ENCODE assay signal across 7 cellular contexts in genomic region chr1:45303582-45304310, GRCh38. TPM values are rescaled to one million over a fixed set of nuclear protein-coding genes. Genes with fewer than 3 reads are reported as not detected.
A peak's percentile ranks its signal among the peaks of the same experiment; 100 is the strongest.
DNase-seq lines count a peak whose midpoint lies in the region; ATAC-seq and TF ChIP-seq lines count a peak whose summit lies in the region.

No MANE protein-coding gene starts in this region.

- WGBS in hepatocyte (ENCODE audit: low lambda C conversion rate, missing lambda C conversion rate), result 2% methylated on average over 37 of the region's 63 CpGs

- H3K4me1 Mint-ChIP-seq in T-helper 2 cell treated with Interferon-gamma antibody and Interleukin-4, amounts not matched to agents 5 μg/mL and 100 μg/mL, for 36 hours (ENCODE audit: low read depth), result peaks cover 31% of the 10 kb centered on the region

- H3K4me3 Mint-ChIP-seq in T-helper 2 cell treated with Interferon-gamma antibody and Interleukin-4, amounts not matched to agents 5 μg/mL and 100 μg/mL, for 36 hours, result peak overlapping the region; percentile 92

- no peaks in the 10 kb centered on the region for H3K79me2 ChIP-seq in hepatocyte

- in situ Hi-C loops in astrocyte of the cerebellum (cut with HindIII; ENCODE audit: low sequenced_read_pairs), result no loop called here

- H2AFZ ChIP-seq in hepatocyte, result peak overlapping the region; percentile 97

- H3K4me2 ChIP-seq in hepatocyte, result peak overlapping the region; percentile 95

- peak overlapping the region; percentile 95 for H3K27ac Mint-ChIP-seq in T-helper 2 cell treated with Interferon-gamma antibody and Interleukin-4, amounts not matched to agents 5 μg/mL and 100 μg/mL, for 36 hours

- H3K27me3 Mint-ChIP-seq in T-helper 2 cell treated with Interferon-gamma antibody and Interleukin-4, amounts not matched to agents 5 μg/mL and 100 μg/mL, for 36 hours (ENCODE audit: low read depth), result no peaks in the 10 kb centered on the region

- TF ChIP-seq CTCF in astrocyte of the cerebellum (IDR thresholded peaks at IDR 0.05; ENCODE audit: low read depth, low read length, missing control alignments) (peak; percentile 61), hepatocyte (IDR thresholded peaks at IDR 0.05; ENCODE audit: poor library complexity) (peak; percentile 69)

- no peaks in the 10 kb centered on the region for H3K9me3 ChIP-seq in hepatocyte (ENCODE audit: low read depth)

- no peaks in the 10 kb centered on the region for H3K9me3 Mint-ChIP-seq in T-helper 2 cell treated with Interferon-gamma antibody and Interleukin-4, amounts not matched to agents 5 μg/mL and 100 μg/mL, for 36 hours

- H3K36me3 Mint-ChIP-seq in T-helper 2 cell treated with Interferon-gamma antibody and Interleukin-4, amounts not matched to agents 5 μg/mL and 100 μg/mL, for 36 hours (ENCODE audit: low read depth), result no peaks in the 10 kb centered on the region

- DNase-seq in NCI-H187 treated with DMSO at 0.1 percent for 48 hours (lab: John Stamatoyannopoulos, UW), result peak; percentile 77
- DNase-seq in T-helper 2 cell treated with Interferon-gamma antibody and Interleukin-4, amounts not matched to agents 5 μg/mL and 100 μg/mL, for 36 hours (ENCODE audit: low spot score), result peak; percentile 93
- DNase-seq in astrocyte of the cerebellum (ENCODE audit: low read depth), result peak; percentile 91
- peak; percentile 99 for DNase-seq in hepatocyte (ENCODE audit: low spot score)
- DNase-seq in renal cortical epithelial cell (ENCODE audit: low read depth), result peak; percentile 89

- peaks cover 13% of the 10 kb centered on the region for H3K4me1 ChIP-seq in hepatocyte (ENCODE audit: insufficient read depth)

- ATAC-seq in GM18502 (IDR thresholded peaks at IDR 0.05; ENCODE audit: poor library complexity, unreplicated experiment) (peak; percentile 67), HG02943 (IDR thresholded peaks at IDR 0.05; ENCODE audit: low read depth, unreplicated experiment) (peak; percentile 66)

- H3K4me3 ChIP-seq in astrocyte of the cerebellum (ENCODE audit: low read depth, low read length) (peak overlapping the region; percentile 58), hepatocyte (peak overlapping the region; percentile 57)

- H3K27me3 ChIP-seq in hepatocyte, result no peaks in the 10 kb centered on the region

- H4K20me1 ChIP-seq in hepatocyte (ENCODE audit: insufficient read depth, poor library complexity, severe bottlenecking), result no peaks in the 10 kb centered on the region

- H3K36me3 ChIP-seq in hepatocyte (replicated peaks; ENCODE audit: insufficient read depth, low read depth), result no peaks in the 10 kb centered on the region

- peak overlapping the region; percentile 93 for H3K27ac ChIP-seq in hepatocyte

- H3K9me2 ChIP-seq in hepatocyte (replicated peaks; ENCODE audit: insufficient read depth), result no peaks in the 10 kb centered on the region

RNA-seq across cellular contexts. Expression of gene HPDL, which starts 22.9 kb away (rescaled TPM):
- 3.9 and 6.2 TPM in 2 replicates for total RNA-seq in hepatocyte
- polyA plus RNA-seq in hepatocyte, result 5.1 and 5.8 TPM in 2 replicates
- total RNA-seq in renal cortical epithelial cell, result 0.30 and 0.52 TPM in 2 replicates

RNA-seq across cellular contexts. Expression of gene TOE1, which starts 36.2 kb away (rescaled TPM):
- total RNA-seq in hepatocyte (10.4 and 10.6 TPM in 2 replicates), renal cortical epithelial cell (10.4 and 13.5 TPM in 2 replicates)
- polyA plus RNA-seq in hepatocyte, result 12.2 and 17.4 TPM in 2 replicates

RNA-seq across cellular contexts. Expression of gene MUTYH, which starts 36.5 kb away (rescaled TPM):
- total RNA-seq in hepatocyte (16.6 and 23.5 TPM in 2 replicates), renal cortical epithelial cell (9.4 and 13.5 TPM in 2 replicates)
- polyA plus RNA-seq in hepatocyte, result 24.9 and 29.6 TPM in 2 replicates

Comparison
In these comparisons a context has a peak if more than half of its experiments do, and no peak if none do; other contexts are left out.
1. Peak in every context shown above with its lines: DNase-seq, ATAC-seq, H3K4me3 ChIP-seq and H3K27ac ChIP-seq.